Comparison of ENCODE assay signal across 11 cellular contexts in genomic region chr11:118892515-118892914, GRCh38. TPM values are rescaled to one million over a fixed set of nuclear protein-coding genes. Genes with fewer than 3 reads are reported as not detected.
DNase-seq lines count a peak whose midpoint lies in the region; TF ChIP-seq lines count a peak whose summit lies in the region.
"Had no signal": no experiment of that assay in that cellular context is flagged by ENCODE, and none has a peak within 500 bp of the region (broad histone marks: within the 10 kb centered on the region; RNA-seq: fewer than 3 reads in every experiment).

No MANE protein-coding gene starts in this region.

- H3F3A ChIP-seq in MM.1S (ENCODE audit: insufficient read depth, low read length), result 0 out of 2 replicates have a peak, but pooled peaks cover 3% of the 10 kb centered on the region

- H4K20me1 ChIP-seq in MM.1S (ENCODE audit: insufficient read depth, low read length), result no peaks in the 10 kb centered on the region
- peaks cover 12% of the 10 kb centered on the region for H4K20me1 ChIP-seq in hepatocyte (ENCODE audit: insufficient read depth, poor library complexity, severe bottlenecking)

- H3K27ac ChIP-seq in MM.1S (ENCODE audit: low read length) (peak overlapping the region; percentile 36; the same call in 1 of the 2 replicates), hepatocyte (no peak overlapping the region)
- H3K27ac ChIP-seq: SJSA1 had no signal

- peak overlapping the region; percentile 42; the same call in 1 of the 2 replicates for H3K4me3 ChIP-seq in MM.1S (ENCODE audit: low read length)
- H3K4me3 ChIP-seq in hepatocyte, result no peak overlapping the region
- H3K4me3 ChIP-seq: SJSA1 had no signal

- H3K36me3 ChIP-seq in MM.1S (replicated peaks; ENCODE audit: insufficient read depth, low read length), result no peaks in the 10 kb centered on the region
- H3K36me3 ChIP-seq in hepatocyte (replicated peaks; ENCODE audit: insufficient read depth, low read depth), result no peaks in the 10 kb centered on the region
- H3K36me3 ChIP-seq: SJSA1 had no signal

- H3K27me3 ChIP-seq in MM.1S (replicated peaks; ENCODE audit: insufficient read depth, low read length) (peaks cover 20% of the 10 kb centered on the region; the same call in 1 of the 2 replicates), hepatocyte (no peaks in the 10 kb centered on the region)
- H3K27me3 ChIP-seq: SJSA1 had no signal

- no peak for TF ChIP-seq CTCF in MM.1S (IDR thresholded peaks at IDR 0.05; ENCODE audit: low read length)
- no peak for TF ChIP-seq CTCF in hepatocyte (IDR thresholded peaks at IDR 0.05; ENCODE audit: poor library complexity)

- H3K79me2 ChIP-seq in MM.1S (ENCODE audit: low read length) (no peaks in the 10 kb centered on the region), hepatocyte (no peaks in the 10 kb centered on the region)

- WGBS in hepatocyte (ENCODE audit: low lambda C conversion rate, missing lambda C conversion rate), result 45% methylated on average over 4 of the region's 4 CpGs

- DNase-seq in DMS153 (lab: John Stamatoyannopoulos, UW) (peak; percentile 65), MM.1S (peak; percentile 95), T-helper 1 cell (peak; percentile 46 to 77 (median 60)), germinal center (ENCODE audit: low spot score) (peak; percentile 83), Ammon's horn (ENCODE audit: low spot score) (no peak), HuH-7.5 (ENCODE audit: low spot score) (no peak), HuH-7 (ENCODE audit: low spot score) (no peak), hepatocyte (ENCODE audit: low spot score) (no peak)
- DNase-seq: GOT3 had no signal

- no peak overlapping the region for H3K9ac ChIP-seq in MM.1S (ENCODE audit: low read length)

- H2AFZ ChIP-seq in MM.1S (ENCODE audit: low read length) (0 out of 2 replicates have a peak overlapping the region, but pooled peaks have one; percentile 24), hepatocyte (no peak overlapping the region)

- peak overlapping the region; percentile 95 for H3K4me2 ChIP-seq in MM.1S (ENCODE audit: low read depth, low read length)
- H3K4me2 ChIP-seq in hepatocyte, result no peak overlapping the region

- H3K9me3 ChIP-seq in MM.1S (replicated peaks; ENCODE audit: insufficient read depth, low read length), result no peaks in the 10 kb centered on the region
- no peaks in the 10 kb centered on the region for H3K9me3 ChIP-seq in hepatocyte (ENCODE audit: low read depth)
- H3K9me3 ChIP-seq: SJSA1 had no signal

- H3K4me1 ChIP-seq in MM.1S (ENCODE audit: low read length) (peaks cover 16% of the 10 kb centered on the region), hepatocyte (ENCODE audit: insufficient read depth) (peaks cover 17% of the 10 kb centered on the region)

- H3K9me2 ChIP-seq in MM.1S (replicated peaks; ENCODE audit: insufficient read depth, low read length) (no peaks in the 10 kb centered on the region), hepatocyte (replicated peaks; ENCODE audit: insufficient read depth) (no peaks in the 10 kb centered on the region)

RNA-seq across cellular contexts. Expression of gene CXCR5, which starts 8.8 kb away (rescaled TPM):
- not detected in 2 replicates for total RNA-seq in hepatocyte
- polyA plus RNA-seq in hepatocyte, result 0.11 and 0.29 TPM in 2 replicates
- total RNA-seq: fibroblast of villous mesenchyme, SJSA1 had no signal

RNA-seq across cellular contexts. Expression of gene BCL9L, which starts 33.2 kb away (rescaled TPM):
- 7.8 and 25.3 TPM in 2 replicates for total RNA-seq in hepatocyte
- polyA plus RNA-seq in hepatocyte, result 18.0 and 18.1 TPM in 2 replicates

Comparison
In these comparisons a context has a peak if more than half of its experiments do, and no peak if none do; other contexts are left out.
1. DNase-seq: peak in DMS153 (single experiment), MM.1S (single experiment), T-helper 1 cell (5 of 5) and germinal center (single experiment); none in Ammon's horn (single experiment), HuH-7.5 (single experiment), HuH-7 (single experiment) and hepatocyte (single experiment).